In the genomic region with DNA sequence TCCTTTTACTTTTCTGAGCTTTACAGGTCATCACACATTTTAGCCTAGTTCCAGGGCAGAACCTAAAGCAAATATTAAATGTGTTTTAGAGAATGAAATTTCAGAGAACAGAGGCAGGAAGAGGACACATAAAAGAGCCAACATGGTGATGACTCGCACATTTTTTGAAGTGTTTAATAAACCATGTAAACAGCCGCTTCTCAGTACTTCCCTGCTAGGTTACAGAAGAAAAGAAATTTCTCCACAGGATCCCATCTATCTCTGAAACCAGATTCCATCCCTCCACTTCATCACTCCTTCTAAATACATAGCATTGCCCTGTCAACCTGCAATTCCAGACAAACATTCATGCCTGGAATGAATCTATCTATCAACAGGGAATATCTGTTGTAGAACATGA, we compare ENCODE assay signal across 19 cellular contexts.
"Had no signal": no experiment of that assay in that cellular context is flagged by ENCODE, and none has a peak within 500 bp of the region (broad histone marks: within the 10 kb centered on the region; RNA-seq: fewer than 3 reads in every experiment).

No MANE protein-coding gene starts in this region.

- H3K27me3 Mint-ChIP-seq: activated naive CD8-positive, alpha-beta T cell; T-helper 17 cell had no signal

- H3K4me3 Mint-ChIP-seq: activated naive CD8-positive, alpha-beta T cell; nephron progenitor cell; T-helper 17 cell had no signal

- DNase-seq: activated CD4-positive, alpha-beta T cell treated with anti-CD3 and anti-CD28 coated beads for 1 hour; activated gamma-delta T cell; amygdala; erythroblast; gastrocnemius medialis; head of caudate nucleus; kidney; left lung; midbrain; nephron progenitor cell; retina; stimulated activated CD4-positive, alpha-beta T cell treated with anti-CD3 and anti-CD28 coated beads, Interleukin-12 subunit alpha, Interleukin-12 subunit beta, amount 100 ng/mL, for 4 hours; stimulated activated CD4-positive, alpha-beta T cell treated with anti-CD3 and anti-CD28 coated beads, Interleukin-1b, Interleukin-23, amount 100 ng/mL, for 48 hours; stimulated activated naive CD4-positive, alpha-beta T cell treated with Interleukin-2 at 50 U/mL for 16 hours; T-helper 17 cell; thyroid gland had no signal

- H3K4me1 ChIP-seq: gastrocnemius medialis, left lung, thyroid gland had no signal

- H3K9me3 ChIP-seq: gastrocnemius medialis, thyroid gland had no signal

- ATAC-seq: gastrocnemius medialis, left lung, T-helper 17 cell had no signal

- H3K4me1 Mint-ChIP-seq: nephron progenitor cell, T-helper 17 cell had no signal

- H3K36me3 Mint-ChIP-seq: activated naive CD8-positive, alpha-beta T cell had no signal

- H3K4me3 ChIP-seq: coronary artery, gastrocnemius medialis, left lung, thyroid gland had no signal

- H3K27ac ChIP-seq: coronary artery, gastrocnemius medialis, left lung, thyroid gland, VCaP had no signal

- H3K27me3 ChIP-seq: gastrocnemius medialis, left lung, thyroid gland had no signal

- H3K36me3 ChIP-seq: gastrocnemius medialis, left lung, thyroid gland had no signal

- H3K27ac Mint-ChIP-seq: activated naive CD8-positive, alpha-beta T cell; nephron progenitor cell; T-helper 17 cell had no signal
